In genomic region chr14:50668852-50669194, GRCh38 we compare ENCODE assay signal across 8 cellular contexts. TPM values are rescaled to one million over a fixed set of nuclear protein-coding genes. Genes with fewer than 3 reads are reported as not detected.
DNase-seq lines count a peak whose midpoint lies in the region; ATAC-seq and TF ChIP-seq lines count a peak whose summit lies in the region.

No MANE protein-coding gene starts in this region.

- peaks cover 34% of the 10 kb centered on the region for H3K79me2 ChIP-seq in smooth muscle cell (ENCODE audit: low read depth)

- H3K4me2 ChIP-seq in smooth muscle cell = peak overlapping the region; percentile 89

- H3F3A ChIP-seq in smooth muscle cell (ENCODE audit: low read depth) = peaks cover 5% of the 10 kb centered on the region

- H4K20me1 ChIP-seq in smooth muscle cell (ENCODE audit: low read depth) = peaks cover 20% of the 10 kb centered on the region

- no peaks in the 10 kb centered on the region for H3K27me3 ChIP-seq in iPS-18a (ENCODE audit: control insufficient read depth, insufficient read depth, low read length)
- no peaks in the 10 kb centered on the region for H3K27me3 ChIP-seq in smooth muscle cell (ENCODE audit: low read depth)

- H3K4me1 ChIP-seq in iPS-18a (ENCODE audit: control insufficient read depth, low read depth, low read length) = peaks cover 33% of the 10 kb centered on the region
- H3K4me1 ChIP-seq in smooth muscle cell (ENCODE audit: low read depth) = peaks cover 22% of the 10 kb centered on the region

- TF ChIP-seq CTCF in VCaP (conservative IDR thresholded peaks at IDR 0.05) (no peak), smooth muscle cell (IDR thresholded peaks at IDR 0.05; ENCODE audit: borderline replicate concordance, insufficient read depth, poor library complexity, severe bottlenecking) (no peak)

- H3K27ac ChIP-seq in VCaP (peak overlapping the region; percentile 93), iPS-18a (ENCODE audit: low read length) (peak overlapping the region; percentile 73), smooth muscle cell (ENCODE audit: low read depth) (peak overlapping the region; percentile 78)

- peak overlapping the region; percentile 84 for H3K9ac ChIP-seq in iPS-18a (ENCODE audit: low read length)
- H3K9ac ChIP-seq in smooth muscle cell (ENCODE audit: low read depth) = no peak overlapping the region

- WGBS in smooth muscle cell (ENCODE audit: low lambda C conversion rate) = 47% methylated on average over 6 of the region's 6 CpGs

- H3K36me3 ChIP-seq in iPS-18a (ENCODE audit: control insufficient read depth, low read depth, low read length) = peaks cover 5% of the 10 kb centered on the region
- no peaks in the 10 kb centered on the region for H3K36me3 ChIP-seq in smooth muscle cell (ENCODE audit: low read depth)

- H3K4me3 ChIP-seq in GM08714 (ENCODE audit: low read length) (peak overlapping the region; percentile 79), iPS-18a (ENCODE audit: low read length) (peak overlapping the region; percentile 100), smooth muscle cell (peak overlapping the region; percentile 95)

- no peak for ATAC-seq in GM18870 (IDR thresholded peaks at IDR 0.05; ENCODE audit: unreplicated experiment)

- peak overlapping the region; percentile 92 for H2AFZ ChIP-seq in smooth muscle cell (ENCODE audit: low read depth)

- H3K9me3 ChIP-seq in iPS-18a (ENCODE audit: control insufficient read depth, low read depth, low read length) (no peaks in the 10 kb centered on the region), smooth muscle cell (replicated peaks; ENCODE audit: low read depth) (no peaks in the 10 kb centered on the region)

- no peak for DNase-seq in smooth muscle cell (lab: John Stamatoyannopoulos, UW; ENCODE audit: unreplicated experiment)
- no peak for DNase-seq in dedifferentiated amniotic fluid mesenchymal stem cell (ENCODE audit: extremely low spot score)
- no peak for DNase-seq in activated CD8-positive, alpha-beta memory T cell treated with anti-CD3 and anti-CD28 coated beads for 24 hours
- no peak for DNase-seq in NCI-H446 treated with DMSO at 0.1 percent for 48 hours (lab: John Stamatoyannopoulos, UW)

RNA-seq across cellular contexts. Expression of gene SAV1, which starts 0.7 kb away (rescaled TPM):
- 17.7 and 24.8 TPM in 2 replicates for total RNA-seq in smooth muscle cell
- 17.7 and 18.4 TPM in 2 replicates for polyA plus RNA-seq in smooth muscle cell
